2 cellular contexts compared by ENCODE assay signal in genomic region chr19:50162988-50163387, GRCh38.
TF ChIP-seq lines count a peak whose summit lies in the region.

Gene IZUMO2, minus strand, starts transcription at chr19:50163281. Its CDS starts 87 bp downstream, at chr19:50163194.

TF ChIP-seq in H1, 55 proteins besides CTCF, POLR2A, EP300 and RAD21:
- peak; percentile 87 for TF ChIP-seq MAX (IDR thresholded peaks at IDR 0.05)
- TF ChIP-seq FOSL1 (IDR thresholded peaks at IDR 0.05; ENCODE audit: insufficient read depth, low read depth, low read length) = no peak
- peak; percentile 68 for TF ChIP-seq CREB1 (IDR thresholded peaks at IDR 0.05)
- TF ChIP-seq EGR1 (IDR thresholded peaks at IDR 0.05; ENCODE audit: borderline replicate concordance, low read depth, low read length) = no peak
- TF ChIP-seq TAF1 (IDR thresholded peaks at IDR 0.05; ENCODE audit: low read depth, low read length) = peak; percentile 38; the same call in 1 of the 2 replicates
- peak; percentile 81 for TF ChIP-seq E2F6 (IDR thresholded peaks at IDR 0.05)
- TF ChIP-seq JUND (IDR thresholded peaks at IDR 0.05; ENCODE audit: low read length) = no peak
- peak; percentile 45; the same call in 1 of the 2 replicates for TF ChIP-seq PHF8 (conservative IDR thresholded peaks at IDR 0.05; ENCODE audit: low read depth, low read length)

TF ChIP-seq in HepG2, 621 proteins besides CTCF, POLR2A, EP300 and RAD21:
- TF ChIP-seq NFKBIZ (CRISPR knock-in tag; IDR thresholded peaks at IDR 0.05) = no peak
- peak; percentile 96 for TF ChIP-seq CREB1 (IDR thresholded peaks at IDR 0.05)
- TF ChIP-seq CREB1 (CRISPR knock-in tag; IDR thresholded peaks at IDR 0.05) = no peak
- no peak for TF ChIP-seq ZNF496 (CRISPR knock-in tag; IDR thresholded peaks at IDR 0.05; ENCODE audit: insufficient replicate concordance)
- TF ChIP-seq NR2F2 (IDR thresholded peaks at IDR 0.05; ENCODE audit: borderline replicate concordance, low read depth) = no peak
